In genomic region chr20:10430000-10430466, GRCh38 we compare ENCODE assay signal across 17 cellular contexts. TPM values are rescaled to one million over a fixed set of nuclear protein-coding genes. Genes with fewer than 3 reads are reported as not detected.
DNase-seq lines count a peak whose midpoint lies in the region; ATAC-seq, FAIRE-seq and TF ChIP-seq lines count a peak whose summit lies in the region.
"Had no signal": no experiment of that assay in that cellular context is flagged by ENCODE, and none has a peak within 500 bp of the region (broad histone marks: within the 10 kb centered on the region; RNA-seq: fewer than 3 reads in every experiment).

No MANE protein-coding gene starts in this region.

- intact Hi-C loops in HepG2 (cut with micrococcal nuclease; ENCODE audit: unreplicated experiment): loop anchor here (5.0 to 10.0 kb wide), 3 partner anchors 205 to 1112 kb away; no protein-coding TSS in a partner anchor
- intact Hi-C loops in right lobe of liver (cut with DNase I): no loop called here
- intact Hi-C loops in mammary epithelial cell (cut with micrococcal nuclease): loop anchor here (5.0 kb wide), 1 partner anchor 203 kb away; no protein-coding TSS in a partner anchor
- intact Hi-C loops in ascending aorta (cut with DNase I): loop anchor here (5.0 to 10.0 kb wide), 4 partner anchors 133 to 813 kb away; no protein-coding TSS in a partner anchor

- no peak for TF ChIP-seq CTCF in HepG2 (CRISPR knock-in tag; IDR thresholded peaks at IDR 0.05)
- TF ChIP-seq CTCF in right lobe of liver (IDR thresholded peaks at IDR 0.05): no peak
- TF ChIP-seq CTCF in mammary epithelial cell (conservative IDR thresholded peaks at IDR 0.05 in 1 of 2, IDR thresholded peaks at IDR 0.05 in 1 of 2; ENCODE audit: extremely low read depth in 1 of 2, insufficient read depth in 1 of 2, low read depth in 1 of 2, low read length in 2 of 2): no peak
- TF ChIP-seq CTCF in ascending aorta (IDR thresholded peaks at IDR 0.05): no peak

- H3K4me3 ChIP-seq in HepG2 (replicated peaks in 1 of 3; ENCODE audit: insufficient read depth in 1 of 3, low read depth in 2 of 3, low read length in 3 of 3) (peak overlapping the region in 1 of 3 experiments; percentile 10; a peak in 1 of 6 replicates), right lobe of liver (no peak overlapping the region), mammary epithelial cell (replicated peaks in 1 of 3; ENCODE audit: insufficient read depth in 1 of 3, low read depth in 2 of 3, low read length in 3 of 3) (no peak overlapping the region), ascending aorta (no peak overlapping the region)
- H3K4me3 ChIP-seq: prostate gland, tibial artery had no signal

- H3K36me3 ChIP-seq in HepG2 (replicated peaks in 1 of 2; ENCODE audit: control insufficient read depth in 1 of 2, insufficient read depth in 2 of 2, low read length in 2 of 2): peaks cover 4 to 22% of the 10 kb centered on the region in 2 experiments; a peak in 3 of 5 replicates
- H3K36me3 ChIP-seq in right lobe of liver: no peaks in the 10 kb centered on the region
- peaks cover 4% of the 10 kb centered on the region for H3K36me3 ChIP-seq in mammary epithelial cell (ENCODE audit: insufficient read depth, low read length)
- peaks cover 0 to 4% of the 10 kb centered on the region in 2 donors for H3K36me3 ChIP-seq in ascending aorta
- H3K36me3 ChIP-seq: prostate gland, tibial artery had no signal

- H3K79me2 ChIP-seq in HepG2 (ENCODE audit: insufficient read depth, low read length) (peaks cover 89% of the 10 kb centered on the region), mammary epithelial cell (ENCODE audit: insufficient read depth, low read length) (peaks cover 85% of the 10 kb centered on the region)

- peak in 1 of 2 experiments; percentile 22; a peak in 1 of 4 replicates for TF ChIP-seq POLR2A in HepG2 (IDR thresholded peaks at IDR 0.05; ENCODE audit: insufficient read depth in 1 of 2, low read depth in 2 of 2, low read length in 2 of 2)
- TF ChIP-seq POLR2A in right lobe of liver (IDR thresholded peaks at IDR 0.05): no peak

- peak overlapping the region; percentile 36 for H3K4me2 ChIP-seq in HepG2 (ENCODE audit: low read depth, low read length)
- H3K4me2 ChIP-seq in mammary epithelial cell (ENCODE audit: insufficient read depth, low read depth, low read length): peak overlapping the region; percentile 34

- H3K9me3 Mint-ChIP-seq in stimulated activated memory B cell treated with anti-CD40 and anti-IgM and Interleukin-4, amounts not matched to agents 10 μg/mL and 1 μg/mL and 100 μg/mL, for 72 hours: no peaks in the 10 kb centered on the region
- H3K9me3 Mint-ChIP-seq: naive B cell had no signal

- dilution Hi-C loops in mammary epithelial cell (cut with HindIII; ENCODE audit: low sequenced_read_pairs): no loop called here

- H3K27ac Mint-ChIP-seq in stimulated activated memory B cell treated with anti-CD40 and anti-IgM and Interleukin-4, amounts not matched to agents 10 μg/mL and 1 μg/mL and 100 μg/mL, for 72 hours: peak overlapping the region; percentile 31

- no TSS peak for BruUV-seq in HepG2 (replicated peaks; lab: Mats Ljungman, UMichigan)
- no TSS peak for BruUV-seq in mammary epithelial cell (replicated peaks; lab: Mats Ljungman, UMichigan)

- ATAC-seq in HepG2: no peak
- no peak for ATAC-seq in right lobe of liver
- ATAC-seq in stimulated activated memory B cell treated with anti-CD40 and anti-IgM and Interleukin-4, amounts not matched to agents 10 μg/mL and 1 μg/mL and 100 μg/mL, for 72 hours: no peak
- no peak for ATAC-seq in HG03196 (IDR thresholded peaks at IDR 0.05; ENCODE audit: unreplicated experiment)
- no peak for ATAC-seq in HG03571 (IDR thresholded peaks at IDR 0.05; ENCODE audit: unreplicated experiment)

- TF ChIP-seq RAD21 in HepG2 (CRISPR knock-in tag; IDR thresholded peaks at IDR 0.05): no peak

- TF ChIP-seq EP300 in HepG2 (IDR thresholded peaks at IDR 0.05; ENCODE audit: low read depth in 2 of 2, low read length in 2 of 2) (no peak), HepG2 (CRISPR knock-in tag; IDR thresholded peaks at IDR 0.05; ENCODE audit: borderline replicate concordance) (no peak)

- H3K27ac ChIP-seq in HepG2 (ENCODE audit: extremely low read length, insufficient read depth, low read length) (peak overlapping the region; percentile 62), right lobe of liver (no peak overlapping the region), mammary epithelial cell (ENCODE audit: insufficient read depth, low read depth, low read length) (peak overlapping the region; percentile 63), ascending aorta (no peak overlapping the region)
- H3K27ac ChIP-seq: prostate gland, tibial artery had no signal

- no peaks in the 10 kb centered on the region for H3K27me3 Mint-ChIP-seq in stimulated activated memory B cell treated with anti-CD40 and anti-IgM and Interleukin-4, amounts not matched to agents 10 μg/mL and 1 μg/mL and 100 μg/mL, for 72 hours

- FAIRE-seq in HepG2 (lab: Jason Lieb, UNC): no peak

- H2AFZ ChIP-seq in HepG2 (ENCODE audit: low read length) (no peak overlapping the region), mammary epithelial cell (ENCODE audit: low read depth, low read length) (no peak overlapping the region)

- H4K20me1 ChIP-seq in HepG2 (ENCODE audit: insufficient read depth, low read length): peaks cover 23% of the 10 kb centered on the region
- H4K20me1 ChIP-seq in mammary epithelial cell (ENCODE audit: insufficient read depth, low read length): no peaks in the 10 kb centered on the region

- H3K4me1 ChIP-seq in HepG2 (ENCODE audit: insufficient read depth, low read length): peaks cover 63% of the 10 kb centered on the region
- H3K4me1 ChIP-seq in right lobe of liver: peaks cover 0 to 26% (median 10%) of the 10 kb centered on the region in 4 donors
- peaks cover 24% of the 10 kb centered on the region for H3K4me1 ChIP-seq in mammary epithelial cell (ENCODE audit: insufficient read depth, low read length)
- H3K4me1 ChIP-seq in ascending aorta: peaks cover 8 to 14% of the 10 kb centered on the region in 2 donors

- no peak overlapping the region for H3K9ac ChIP-seq in HepG2 (ENCODE audit: insufficient read depth, low read depth, low read length)
- no peak overlapping the region for H3K9ac ChIP-seq in mammary epithelial cell (ENCODE audit: insufficient read depth, low read length)

- POLR2A ChIA-PET in HepG2 (lab: Yijun Ruan, JAX): interaction anchor here (1.8 kb wide), 1 partner anchor 114 kb away, joined by 4 read pairs; no protein-coding TSS in a partner anchor

- in situ Hi-C loops in HepG2 (cut with HindIII; ENCODE audit: extremely low pct_ligation_motif_present, low pct_unique_long_range_greater_than_20kb): loop anchor here (5.0 to 25.0 kb wide), 6 partner anchors 112 to 1107 kb away; no protein-coding TSS in a partner anchor
- in situ Hi-C loops in mammary epithelial cell (cut with MboI; ENCODE audit: low sequenced_read_pairs in 2 of 2): loop anchor here (10.0 to 25.0 kb wide), 3 partner anchors 335 to 455 kb away; no protein-coding TSS in a partner anchor

- peaks cover 43% of the 10 kb centered on the region for H3K4me1 Mint-ChIP-seq in stimulated activated memory B cell treated with anti-CD40 and anti-IgM and Interleukin-4, amounts not matched to agents 10 μg/mL and 1 μg/mL and 100 μg/mL, for 72 hours

- DNase-seq in HepG2 (ENCODE audit: low spot score) (peak; percentile 80), right lobe of liver (no peak), M059J (ENCODE audit: low read depth) (peak; percentile 53), mammary epithelial cell (peak; percentile 80), ascending aorta (ENCODE audit: low spot score in 2 of 2) (no peak)
- DNase-seq: activated CD8-positive, alpha-beta memory T cell treated with anti-CD3 and anti-CD28 coated beads for 24 hours; activated naive CD4-positive, alpha-beta T cell treated with Interleukin-2 at 50 U/mL for 16 hours; DMS79 treated with DMSO at 0.1 percent for 48 hours; naive B cell; NCI-H146; RPMI8226; stimulated activated CD4-positive, alpha-beta T cell treated with anti-CD3 and anti-CD28 coated beads, Interleukin-15, amount 100 ng/mL, for 24 hours; tibial artery had no signal

- H3K9me3 ChIP-seq in HepG2 (ENCODE audit: low read length) (no peaks in the 10 kb centered on the region), right lobe of liver (no peaks in the 10 kb centered on the region), mammary epithelial cell (replicated peaks; ENCODE audit: insufficient read depth, low read length) (no peaks in the 10 kb centered on the region), ascending aorta (no peaks in the 10 kb centered on the region)
- H3K9me3 ChIP-seq: prostate gland, tibial artery had no signal

- CTCF ChIA-PET in HepG2 (lab: Yijun Ruan, JAX; ENCODE audit: low intra/inter-chr PET ratio, low total read pairs): no interaction called here
- CTCF ChIA-PET in mammary epithelial cell (lab: Charles Lee; ENCODE audit: low non-redundant PET): no interaction called here

- H3K27me3 ChIP-seq in HepG2 (ENCODE audit: control insufficient read depth in 1 of 2, insufficient read depth in 2 of 2, low read length in 2 of 2) (no peaks in the 10 kb centered on the region; a peak in 1 of 5 replicates), right lobe of liver (no peaks in the 10 kb centered on the region), mammary epithelial cell (ENCODE audit: insufficient read depth, low read length) (no peaks in the 10 kb centered on the region), ascending aorta (no peaks in the 10 kb centered on the region)
- H3K27me3 ChIP-seq: tibial artery had no signal

- no peak overlapping the region for H3K4me3 Mint-ChIP-seq in stimulated activated memory B cell treated with anti-CD40 and anti-IgM and Interleukin-4, amounts not matched to agents 10 μg/mL and 1 μg/mL and 100 μg/mL, for 72 hours

- H3K36me3 Mint-ChIP-seq in stimulated activated memory B cell treated with anti-CD40 and anti-IgM and Interleukin-4, amounts not matched to agents 10 μg/mL and 1 μg/mL and 100 μg/mL, for 72 hours: peaks cover 5% of the 10 kb centered on the region
- H3K36me3 Mint-ChIP-seq: naive B cell had no signal

RNA-seq across cellular contexts. Expression of gene MKKS, which starts 4.0 kb away (rescaled TPM):
- total RNA-seq in HepG2 (2016; rRNA removed; fragmentation: Illumina TruSeq; extraction: Trizol) (26.7 and 44.8 TPM in 2 replicates), right lobe of liver (10 to 100 TPM; 11.4 to 17.6 (median 12.1) TPM), mammary epithelial cell (10 to 100 TPM; 14.0 to 23.4 TPM), ascending aorta (7.3 TPM)
- 5.3 and 6.8 TPM in 2 replicates for total RNA-seq in HepG2 (2016; cell fraction: cytosol; rRNA removed; fragmentation: Illumina TruSeq; extraction: Trizol; ENCODE audit: low read depth)
- 25.8 and 43.2 TPM in 2 replicates for total RNA-seq in HepG2 (2016; cell fraction: insoluble cytoplasmic fraction; rRNA removed; fragmentation: Illumina TruSeq; extraction: Trizol)
- total RNA-seq in HepG2 (2016; cell fraction: membrane; rRNA removed; fragmentation: Illumina TruSeq; extraction: Trizol): 38.7 and 41.1 TPM in 2 replicates
- 19.6 and 20.4 TPM in 2 replicates for total RNA-seq in HepG2 (2016; cell fraction: nucleus; rRNA removed; fragmentation: Illumina TruSeq; extraction: Trizol)
- polyA plus RNA-seq in HepG2 (2011; rRNA removed) (29.7 and 34.5 TPM in 2 replicates), mammary epithelial cell (12.5 TPM)
- 14.1 and 21.7 TPM in 2 replicates for polyA plus RNA-seq in HepG2 (2011; cell fraction: cytosol; rRNA removed)
- 10.6 and 13.5 TPM in 2 replicates for polyA plus RNA-seq in HepG2 (2011; cell fraction: nucleus; rRNA removed)
- polyA plus RNA-seq in HepG2 (2012): 23.4 and 27.8 TPM in 2 replicates
- polyA plus RNA-seq in HepG2 (2016; cell fraction: cytosol; fragmentation: Illumina TruSeq; extraction: Trizol; ENCODE audit: low read depth): 8.1 and 13.3 TPM in 2 replicates
- 46.7 and 49.7 TPM in 2 replicates for polyA plus RNA-seq in HepG2 (2016; cell fraction: insoluble cytoplasmic fraction; fragmentation: Illumina TruSeq; extraction: Trizol; ENCODE audit: low read depth)
- polyA plus RNA-seq in HepG2 (2016; cell fraction: membrane; fragmentation: Illumina TruSeq; extraction: Trizol; ENCODE audit: low read depth): 27.1 and 37.0 TPM in 2 replicates
- polyA plus RNA-seq in HepG2 (2016; cell fraction: nucleus; fragmentation: Illumina TruSeq; extraction: Trizol; ENCODE audit: insufficient read depth, low read depth): 28.9 and 30.4 TPM in 2 replicates
- polyA minus RNA-seq in HepG2 (2011; rRNA and poly(A)+ RNA removed; ENCODE audit: low replicate concordance): 5.5 and 13.2 TPM in 2 replicates
- 8.6 and 10.6 TPM in 2 replicates for polyA minus RNA-seq in HepG2 (2011; cell fraction: cytosol; rRNA and poly(A)+ RNA removed)
- polyA minus RNA-seq in HepG2 (2011; cell fraction: nucleus; rRNA and poly(A)+ RNA removed): 13.6 and 26.7 TPM in 2 replicates
- 16.6 and 21.0 TPM in 2 replicates for total RNA-seq in M059J (2014; rRNA removed; shearing (Covaris generic))
- 6.5 TPM for polyA minus RNA-seq in mammary epithelial cell

RNA-seq across cellular contexts. Expression of gene SLX4IP, which starts 5.1 kb away (rescaled TPM):
- 7.3 and 9.5 TPM in 2 replicates for total RNA-seq in HepG2 (2016; rRNA removed; fragmentation: Illumina TruSeq; extraction: Trizol)
- 0.81 and 0.97 TPM in 2 replicates for total RNA-seq in HepG2 (2016; cell fraction: cytosol; rRNA removed; fragmentation: Illumina TruSeq; extraction: Trizol; ENCODE audit: low read depth)
- total RNA-seq in HepG2 (2016; cell fraction: insoluble cytoplasmic fraction; rRNA removed; fragmentation: Illumina TruSeq; extraction: Trizol): 6.8 and 8.5 TPM in 2 replicates
- total RNA-seq in HepG2 (2016; cell fraction: membrane; rRNA removed; fragmentation: Illumina TruSeq; extraction: Trizol): 3.8 and 4.3 TPM in 2 replicates
- total RNA-seq in HepG2 (2016; cell fraction: nucleus; rRNA removed; fragmentation: Illumina TruSeq; extraction: Trizol): 9.5 and 10.9 TPM in 2 replicates
- 3.1 and 3.6 TPM in 2 replicates for polyA plus RNA-seq in HepG2 (2011; rRNA removed)
- 1.6 and 1.8 TPM in 2 replicates for polyA plus RNA-seq in HepG2 (2011; cell fraction: cytosol; rRNA removed)
- polyA plus RNA-seq in HepG2 (2011; cell fraction: nucleus; rRNA removed): 5.5 and 5.7 TPM in 2 replicates
- polyA plus RNA-seq in HepG2 (2012): 2.5 and 3.1 TPM in 2 replicates
- polyA plus RNA-seq in HepG2 (2016; cell fraction: cytosol; fragmentation: Illumina TruSeq; extraction: Trizol; ENCODE audit: low read depth): 0.32 and 0.38 TPM in 2 replicates
- polyA plus RNA-seq in HepG2 (2016; cell fraction: insoluble cytoplasmic fraction; fragmentation: Illumina TruSeq; extraction: Trizol; ENCODE audit: low read depth): 4.0 TPM in 2 replicates
- polyA plus RNA-seq in HepG2 (2016; cell fraction: membrane; fragmentation: Illumina TruSeq; extraction: Trizol; ENCODE audit: low read depth): 1.1 and 1.2 TPM in 2 replicates
- polyA plus RNA-seq in HepG2 (2016; cell fraction: nucleus; fragmentation: Illumina TruSeq; extraction: Trizol; ENCODE audit: insufficient read depth, low read depth): 9.4 and 10.0 TPM in 2 replicates
- 4.8 and 8.5 TPM in 2 replicates for polyA minus RNA-seq in HepG2 (2011; rRNA and poly(A)+ RNA removed; ENCODE audit: low replicate concordance)
- 7.0 and 7.6 TPM in 2 replicates for polyA minus RNA-seq in HepG2 (2011; cell fraction: cytosol; rRNA and poly(A)+ RNA removed)
- polyA minus RNA-seq in HepG2 (2011; cell fraction: nucleus; rRNA and poly(A)+ RNA removed): 17.0 and 21.4 TPM in 2 replicates
- 1 to 10 TPM; 2.0 to 4.0 (median 3.5) TPM for total RNA-seq in right lobe of liver
- total RNA-seq in M059J (2014; rRNA removed; shearing (Covaris generic)): 6.4 and 10.3 TPM in 2 replicates
- 1 to 10 TPM; 6.8 to 10.0 TPM for total RNA-seq in mammary epithelial cell
- polyA plus RNA-seq in mammary epithelial cell: 1.9 TPM
- polyA minus RNA-seq in mammary epithelial cell: 6.3 TPM
- total RNA-seq in ascending aorta: 4.5 TPM

Comparison
In these comparisons a context has a peak if more than half of its experiments do, and no peak if none do; other contexts are left out.
1. DNase-seq: peak in HepG2 (single experiment), M059J (single experiment) and mammary epithelial cell (single experiment); none in right lobe of liver (0 of 3) and ascending aorta (0 of 2).
2. H3K27ac ChIP-seq: peak in HepG2 (single experiment) and mammary epithelial cell (single experiment); none in right lobe of liver (0 of 3) and ascending aorta (0 of 2).
3. intact Hi-C loops: an anchor here in HepG2 (5.0 to 10.0 kb wide), mammary epithelial cell (5.0 kb wide) and ascending aorta (5.0 to 10.0 kb wide); none called in right lobe of liver.